20 cellular contexts compared by ENCODE assay signal in the genomic region with DNA sequence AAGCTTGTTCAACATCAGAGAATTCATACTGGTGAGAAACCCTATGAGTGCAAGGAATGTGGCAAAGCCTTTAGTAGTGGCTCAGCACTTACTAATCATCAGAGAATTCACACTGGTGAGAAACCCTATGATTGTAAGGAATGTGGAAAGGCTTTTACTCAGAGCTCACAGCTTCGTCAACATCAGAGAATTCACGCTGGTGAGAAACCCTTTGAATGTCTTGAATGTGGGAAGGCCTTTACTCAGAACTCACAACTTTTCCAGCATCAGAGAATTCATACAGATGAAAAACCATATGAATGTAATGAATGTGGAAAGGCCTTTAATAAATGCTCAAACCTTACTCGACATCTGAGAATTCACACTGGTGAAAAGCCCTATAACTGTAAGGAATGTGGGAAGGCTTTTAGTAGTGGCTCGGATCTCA.
"Had no signal": no experiment of that assay in that cellular context is flagged by ENCODE, and none has a peak within 500 bp of the region (broad histone marks: within the 10 kb centered on the region; RNA-seq: fewer than 3 reads in every experiment).

No MANE protein-coding gene starts in this region.

- FAIRE-seq: endothelial cell of umbilical vein had no signal

- H3K27ac Mint-ChIP-seq: activated CD4-positive, alpha-beta memory T cell treated with anti-CD3 and anti-CD28 coated beads for 36 hours; activated CD4-positive, alpha-beta T cell treated with anti-CD3 and anti-CD28 coated beads for 36 hours; activated CD8-positive, alpha-beta memory T cell treated with anti-CD3 and anti-CD28 coated beads, Interleukin-2, amount 10 ng/mL, durations not matched to agents 7 days and 5 days; activated naive CD4-positive, alpha-beta T cell treated with anti-CD3 and anti-CD28 coated beads for 36 hours; activated T-helper 2 cell treated with anti-CD3 and anti-CD28 coated beads, Interferon-gamma antibody, Interleukin-2, Interleukin-4, amounts not matched to agents 10 μg/mL and 5 μg/mL and 100 μg/mL, durations not matched to agents 14 hours and 24 hours and 36 hours; naive thymus-derived CD8-positive, alpha-beta T cell; stimulated activated naive B cell treated with anti-CD40 and anti-IgM and Interleukin-4, amounts not matched to agents 10 μg/mL and 1 μg/mL and 100 μg/mL, for 72 hours had no signal

- H3K4me1 Mint-ChIP-seq: activated CD4-positive, alpha-beta T cell treated with anti-CD3 and anti-CD28 coated beads for 36 hours; activated CD8-positive, alpha-beta memory T cell treated with anti-CD3 and anti-CD28 coated beads, Interleukin-2, amount 10 ng/mL, durations not matched to agents 7 days and 5 days; stimulated activated naive B cell treated with anti-CD40 and anti-IgM and Interleukin-4, amounts not matched to agents 10 μg/mL and 1 μg/mL and 100 μg/mL, for 72 hours had no signal

- H3K27me3 ChIP-seq: colonic mucosa, esophagus squamous epithelium, neutrophil, transverse colon, vagina had no signal

- H3K4me3 ChIP-seq: colonic mucosa, lower lobe of right lung, transverse colon, vagina had no signal

- H3K27me3 Mint-ChIP-seq: activated CD4-positive, alpha-beta memory T cell treated with anti-CD3 and anti-CD28 coated beads for 36 hours; activated CD4-positive, alpha-beta T cell treated with anti-CD3 and anti-CD28 coated beads for 36 hours; activated CD8-positive, alpha-beta memory T cell treated with anti-CD3 and anti-CD28 coated beads, Interleukin-2, amount 10 ng/mL, durations not matched to agents 7 days and 5 days; naive thymus-derived CD8-positive, alpha-beta T cell; stimulated activated naive B cell treated with anti-CD40 and anti-IgM and Interleukin-4, amounts not matched to agents 10 μg/mL and 1 μg/mL and 100 μg/mL, for 72 hours had no signal

- H3K4me3 Mint-ChIP-seq: activated CD4-positive, alpha-beta memory T cell treated with anti-CD3 and anti-CD28 coated beads for 36 hours; activated CD4-positive, alpha-beta T cell treated with anti-CD3 and anti-CD28 coated beads for 36 hours; activated CD8-positive, alpha-beta memory T cell treated with anti-CD3 and anti-CD28 coated beads, Interleukin-2, amount 10 ng/mL, durations not matched to agents 7 days and 5 days; activated naive CD4-positive, alpha-beta T cell treated with anti-CD3 and anti-CD28 coated beads for 36 hours; naive thymus-derived CD8-positive, alpha-beta T cell; stimulated activated naive B cell treated with anti-CD40 and anti-IgM and Interleukin-4, amounts not matched to agents 10 μg/mL and 1 μg/mL and 100 μg/mL, for 72 hours had no signal

- H3K27ac ChIP-seq: colonic mucosa, esophagus squamous epithelium, lower lobe of right lung, neutrophil, transverse colon, vagina had no signal

- H3K4me1 ChIP-seq: colonic mucosa, esophagus squamous epithelium, lower lobe of right lung, transverse colon, vagina had no signal

- ATAC-seq: activated CD4-positive, alpha-beta T cell treated with anti-CD3 and anti-CD28 coated beads for 36 hours; activated CD8-positive, alpha-beta memory T cell treated with anti-CD3 and anti-CD28 coated beads, Interleukin-2, amount 10 ng/mL, durations not matched to agents 7 days and 5 days; lower lobe of right lung; naive thymus-derived CD8-positive, alpha-beta T cell; stimulated activated naive B cell treated with anti-CD40 and anti-IgM and Interleukin-4, amounts not matched to agents 10 μg/mL and 1 μg/mL and 100 μg/mL, for 72 hours had no signal

- DNase-seq: activated CD4-positive, alpha-beta memory T cell treated with anti-CD3 and anti-CD28 coated beads for 36 hours; activated CD4-positive, alpha-beta T cell treated with anti-CD3 and anti-CD28 coated beads for 36 hours; activated CD8-positive, alpha-beta memory T cell treated with anti-CD3 and anti-CD28 coated beads, Interleukin-2, amount 10 ng/mL, durations not matched to agents 7 days and 5 days; activated naive CD4-positive, alpha-beta T cell treated with anti-CD3 and anti-CD28 coated beads for 36 hours; activated T-cell treated with anti-CD3 and anti-CD28 coated beads, Interleukin-2, amount 50 U/mL, for 1 hour; central memory CD4-positive, alpha-beta T cell; colonic mucosa; effector CD4-positive, alpha-beta T cell; esophagus squamous epithelium; lower lobe of right lung; naive thymus-derived CD8-positive, alpha-beta T cell; stimulated activated CD4-positive, alpha-beta T cell treated with anti-CD3 and anti-CD28 coated beads, Interleukin-15, amount 100 ng/mL, for 24 hours; stimulated activated CD4-positive, alpha-beta T cell treated with anti-CD3 and anti-CD28 coated beads, Interleukin-4, amount 100 ng/mL, for 1 hour; stimulated activated naive B cell treated with anti-CD40 and anti-IgM and Interleukin-4, amounts not matched to agents 10 μg/mL and 1 μg/mL and 100 μg/mL, for 72 hours; T-helper 2 cell; transverse colon had no signal
